In the genomic region with DNA sequence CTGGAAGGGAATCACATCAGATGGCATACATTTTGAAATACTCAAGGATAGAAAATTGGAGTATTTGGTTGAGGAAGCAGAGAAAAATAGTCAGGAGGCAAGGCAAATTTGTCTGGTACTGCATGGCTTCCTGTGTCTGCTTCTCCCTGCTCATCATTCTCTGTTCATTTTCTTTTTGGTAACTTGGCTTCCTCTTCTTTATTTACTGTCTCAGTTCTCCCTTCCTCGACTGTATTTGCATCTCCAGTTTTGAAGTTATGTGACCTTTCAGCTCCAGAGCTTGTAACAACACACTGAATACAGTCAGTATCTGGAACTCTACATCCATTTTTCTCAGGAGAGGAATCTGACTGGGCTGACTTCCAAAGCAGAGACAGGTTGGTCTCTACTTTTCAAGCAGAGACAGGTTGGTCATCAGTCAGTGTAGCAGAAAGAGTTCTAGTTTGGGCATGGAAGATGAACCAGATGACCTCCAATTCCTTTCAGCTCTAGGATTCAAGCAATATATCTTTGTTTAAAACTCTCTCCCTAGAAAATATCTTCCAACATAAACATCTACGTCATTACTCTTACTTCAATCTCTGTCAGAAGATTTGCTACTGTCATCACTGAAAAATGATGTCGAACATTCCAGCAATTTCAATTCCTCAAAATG, we compare ENCODE assay signal across 2 cellular contexts.
TF ChIP-seq lines count a peak whose summit lies in the region.

No MANE protein-coding gene starts in this region.

TF ChIP-seq in GM23338, 12 proteins besides CTCF, POLR2A, EP300 and RAD21:
- TF ChIP-seq, protein P1, sequence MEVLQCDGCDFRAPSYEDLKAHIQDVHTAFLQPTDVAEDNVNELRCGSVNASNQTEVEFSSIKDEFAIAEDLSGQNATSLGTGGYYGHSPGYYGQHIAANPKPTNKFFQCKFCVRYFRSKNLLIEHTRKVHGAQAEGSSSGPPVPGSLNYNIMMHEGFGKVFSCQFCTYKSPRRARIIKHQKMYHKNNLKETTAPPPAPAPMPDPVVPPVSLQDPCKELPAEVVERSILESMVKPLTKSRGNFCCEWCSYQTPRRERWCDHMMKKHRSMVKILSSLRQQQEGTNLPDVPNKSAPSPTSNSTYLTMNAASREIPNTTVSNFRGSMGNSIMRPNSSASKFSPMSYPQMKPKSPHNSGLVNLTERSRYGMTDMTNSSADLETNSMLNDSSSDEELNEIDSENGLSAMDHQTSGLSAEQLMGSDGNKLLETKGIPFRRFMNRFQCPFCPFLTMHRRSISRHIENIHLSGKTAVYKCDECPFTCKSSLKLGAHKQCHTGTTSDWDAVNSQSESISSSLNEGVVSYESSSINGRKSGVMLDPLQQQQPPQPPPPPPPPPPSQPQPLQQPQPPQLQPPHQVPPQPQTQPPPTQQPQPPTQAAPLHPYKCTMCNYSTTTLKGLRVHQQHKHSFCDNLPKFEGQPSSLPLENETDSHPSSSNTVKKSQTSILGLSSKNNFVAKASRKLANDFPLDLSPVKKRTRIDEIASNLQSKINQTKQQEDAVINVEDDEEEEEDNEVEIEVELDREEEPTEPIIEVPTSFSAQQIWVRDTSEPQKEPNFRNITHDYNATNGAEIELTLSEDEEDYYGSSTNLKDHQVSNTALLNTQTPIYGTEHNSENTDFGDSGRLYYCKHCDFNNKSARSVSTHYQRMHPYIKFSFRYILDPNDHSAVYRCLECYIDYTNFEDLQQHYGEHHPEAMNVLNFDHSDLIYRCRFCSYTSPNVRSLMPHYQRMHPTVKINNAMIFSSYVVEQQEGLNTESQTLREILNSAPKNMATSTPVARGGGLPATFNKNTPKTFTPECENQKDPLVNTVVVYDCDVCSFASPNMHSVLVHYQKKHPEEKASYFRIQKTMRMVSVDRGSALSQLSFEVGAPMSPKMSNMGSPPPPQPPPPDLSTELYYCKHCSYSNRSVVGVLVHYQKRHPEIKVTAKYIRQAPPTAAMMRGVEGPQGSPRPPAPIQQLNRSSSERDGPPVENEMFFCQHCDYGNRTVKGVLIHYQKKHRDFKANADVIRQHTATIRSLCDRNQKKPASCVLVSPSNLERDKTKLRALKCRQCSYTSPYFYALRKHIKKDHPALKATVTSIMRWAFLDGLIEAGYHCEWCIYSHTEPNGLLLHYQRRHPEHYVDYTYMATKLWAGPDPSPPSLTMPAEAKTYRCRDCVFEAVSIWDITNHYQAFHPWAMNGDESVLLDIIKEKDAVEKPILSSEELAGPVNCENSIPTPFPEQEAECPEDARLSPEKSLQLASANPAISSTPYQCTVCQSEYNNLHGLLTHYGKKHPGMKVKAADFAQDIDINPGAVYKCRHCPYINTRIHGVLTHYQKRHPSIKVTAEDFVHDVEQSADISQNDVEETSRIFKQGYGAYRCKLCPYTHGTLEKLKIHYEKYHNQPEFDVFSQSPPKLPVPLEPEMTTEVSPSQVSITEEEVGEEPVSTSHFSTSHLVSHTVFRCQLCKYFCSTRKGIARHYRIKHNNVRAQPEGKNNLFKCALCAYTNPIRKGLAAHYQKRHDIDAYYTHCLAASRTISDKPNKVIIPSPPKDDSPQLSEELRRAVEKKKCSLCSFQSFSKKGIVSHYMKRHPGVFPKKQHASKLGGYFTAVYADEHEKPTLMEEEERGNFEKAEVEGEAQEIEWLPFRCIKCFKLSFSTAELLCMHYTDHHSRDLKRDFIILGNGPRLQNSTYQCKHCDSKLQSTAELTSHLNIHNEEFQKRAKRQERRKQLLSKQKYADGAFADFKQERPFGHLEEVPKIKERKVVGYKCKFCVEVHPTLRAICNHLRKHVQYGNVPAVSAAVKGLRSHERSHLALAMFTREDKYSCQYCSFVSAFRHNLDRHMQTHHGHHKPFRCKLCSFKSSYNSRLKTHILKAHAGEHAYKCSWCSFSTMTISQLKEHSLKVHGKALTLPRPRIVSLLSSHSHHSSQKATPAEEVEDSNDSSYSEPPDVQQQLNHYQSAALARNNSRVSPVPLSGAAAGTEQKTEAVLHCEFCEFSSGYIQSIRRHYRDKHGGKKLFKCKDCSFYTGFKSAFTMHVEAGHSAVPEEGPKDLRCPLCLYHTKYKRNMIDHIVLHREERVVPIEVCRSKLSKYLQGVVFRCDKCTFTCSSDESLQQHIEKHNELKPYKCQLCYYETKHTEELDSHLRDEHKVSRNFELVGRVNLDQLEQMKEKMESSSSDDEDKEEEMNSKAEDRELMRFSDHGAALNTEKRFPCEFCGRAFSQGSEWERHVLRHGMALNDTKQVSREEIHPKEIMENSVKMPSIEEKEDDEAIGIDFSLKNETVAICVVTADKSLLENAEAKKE (CRISPR knock-in tag; IDR thresholded peaks at IDR 0.05): no peak
- no peak for TF ChIP-seq STAT1 (IDR thresholded peaks at IDR 0.05; ENCODE audit: unreplicated experiment)
- no peak for TF ChIP-seq JUNB (IDR thresholded peaks at IDR 0.05; ENCODE audit: unreplicated experiment)
- no peak for TF ChIP-seq NANOG (IDR thresholded peaks at IDR 0.05; ENCODE audit: borderline replicate concordance)
- TF ChIP-seq POLR2AphosphoS5 (IDR thresholded peaks at IDR 0.05; ENCODE audit: low read depth): no peak
- TF ChIP-seq ZNF331 (CRISPR knock-in tag; IDR thresholded peaks at IDR 0.05; ENCODE audit: low read depth): no peak

TF ChIP-seq in H1, 55 proteins besides CTCF, POLR2A, EP300 and RAD21:
- TF ChIP-seq TCF12 (IDR thresholded peaks at IDR 0.05; ENCODE audit: low read depth, low read length) (no peak), EZH2 (IDR thresholded peaks at IDR 0.05; ENCODE audit: low read depth, low read length, severe bottlenecking) (no peak), HDAC6 (IDR thresholded peaks at IDR 0.05; ENCODE audit: low read depth, low read length) (no peak), BACH1 (IDR thresholded peaks at IDR 0.05; ENCODE audit: low read length) (no peak), SP4 (IDR thresholded peaks at IDR 0.05; ENCODE audit: low read length) (no peak), CBX5 (IDR thresholded peaks at IDR 0.05; ENCODE audit: low read depth, low read length) (no peak), POU5F1 (IDR thresholded peaks at IDR 0.05; ENCODE audit: low read depth, low read length) (no peak), TAF1 (IDR thresholded peaks at IDR 0.05; ENCODE audit: low read depth, low read length) (no peak), SP1 (IDR thresholded peaks at IDR 0.05; ENCODE audit: low read depth, low read length) (no peak), SP2 (IDR thresholded peaks at IDR 0.05; ENCODE audit: low read length) (no peak), ASH2L (IDR thresholded peaks at IDR 0.05; ENCODE audit: low read length) (no peak)
- TF ChIP-seq, protein P2, sequence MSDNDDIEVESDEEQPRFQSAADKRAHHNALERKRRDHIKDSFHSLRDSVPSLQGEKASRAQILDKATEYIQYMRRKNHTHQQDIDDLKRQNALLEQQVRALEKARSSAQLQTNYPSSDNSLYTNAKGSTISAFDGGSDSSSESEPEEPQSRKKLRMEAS (IDR thresholded peaks at IDR 0.05): no peak
- TF ChIP-seq, protein P3, sequence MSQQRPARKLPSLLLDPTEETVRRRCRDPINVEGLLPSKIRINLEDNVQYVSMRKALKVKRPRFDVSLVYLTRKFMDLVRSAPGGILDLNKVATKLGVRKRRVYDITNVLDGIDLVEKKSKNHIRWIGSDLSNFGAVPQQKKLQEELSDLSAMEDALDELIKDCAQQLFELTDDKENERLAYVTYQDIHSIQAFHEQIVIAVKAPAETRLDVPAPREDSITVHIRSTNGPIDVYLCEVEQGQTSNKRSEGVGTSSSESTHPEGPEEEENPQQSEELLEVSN (IDR thresholded peaks at IDR 0.05): no peak
